ENCODE assay signal across 16 cellular contexts in the genomic region with DNA sequence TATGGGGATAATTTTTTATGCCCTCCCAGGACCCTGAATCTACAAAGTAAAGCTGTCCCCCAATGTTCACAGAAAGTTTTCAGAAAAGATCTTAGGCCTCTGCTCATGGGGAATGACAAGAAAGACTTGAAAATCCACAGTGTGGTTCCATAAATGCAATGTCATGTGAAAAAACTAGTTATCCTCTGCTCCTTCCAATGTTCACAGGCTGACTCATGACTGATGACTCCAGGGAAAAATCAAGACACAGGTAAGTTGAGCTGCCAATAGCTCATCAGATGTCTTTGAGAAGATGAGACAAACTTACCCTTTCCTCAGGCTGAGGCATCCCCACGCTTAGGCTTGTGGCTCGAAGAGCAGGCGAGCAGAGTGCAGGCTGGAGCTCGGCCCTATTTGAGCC. TPM values are rescaled to one million over a fixed set of nuclear protein-coding genes. Genes with fewer than 3 reads are reported as not detected.
A peak's percentile ranks its signal among the peaks of the same experiment; 100 is the strongest.
DNase-seq lines count a peak whose midpoint lies in the region; ATAC-seq, FAIRE-seq and TF ChIP-seq lines count a peak whose summit lies in the region.
"Had no signal": no experiment of that assay in that cellular context is flagged by ENCODE, and none has a peak within 500 bp of the region (broad histone marks: within the 10 kb centered on the region; RNA-seq: fewer than 3 reads in every experiment).

No MANE protein-coding gene starts in this region.

- H3K27ac ChIP-seq in A549 (no peak overlapping the region), RWPE2 (ENCODE audit: poor library complexity, severe bottlenecking) (no peak overlapping the region), foreskin keratinocyte (no peak overlapping the region), smooth muscle cell (ENCODE audit: low read depth) (peak overlapping the region; percentile 43), A673 (ENCODE audit: low read depth, low read length, poor library complexity, severe bottlenecking) (no peak overlapping the region)
- H3K27ac ChIP-seq: C4-2B had no signal

- no peak for FAIRE-seq in A549 (lab: Jason Lieb, UNC)
- FAIRE-seq: GM12878, GM18507, HTR-8/SVneo had no signal

- DNase-seq in A549 (ENCODE audit: low read depth in 1 of 2, low spot score in 1 of 2) (no peak), RWPE2 (ENCODE audit: low spot score) (no peak), foreskin keratinocyte (peak; percentile 42 to 71), smooth muscle cell (lab: John Stamatoyannopoulos, UW; ENCODE audit: unreplicated experiment) (no peak), A673 (ENCODE audit: low spot score) (no peak), middle frontal gyrus (ENCODE audit: extremely low spot score, low spot score) (no peak), pons (ENCODE audit: low spot score) (no peak)
- DNase-seq: BE2C; CD4-positive, alpha-beta memory T cell; DMS79; HCEC 1CT; HFFc6 had no signal

- H3K27me3 ChIP-seq in RWPE2 (ENCODE audit: insufficient read depth, poor library complexity, severe bottlenecking) (no peaks in the 10 kb centered on the region), foreskin keratinocyte (no peaks in the 10 kb centered on the region), smooth muscle cell (ENCODE audit: low read depth) (no peaks in the 10 kb centered on the region), A673 (replicated peaks; ENCODE audit: insufficient read depth, low read depth, low read length, poor library complexity) (no peaks in the 10 kb centered on the region)
- H3K27me3 ChIP-seq: BE2C had no signal

- H3K4me1 ChIP-seq in A549 (no peaks in the 10 kb centered on the region), RWPE2 (ENCODE audit: insufficient read depth, poor library complexity, severe bottlenecking) (no peaks in the 10 kb centered on the region), foreskin keratinocyte (no peaks in the 10 kb centered on the region), smooth muscle cell (ENCODE audit: low read depth) (no peaks in the 10 kb centered on the region), A673 (ENCODE audit: insufficient read depth, low read length, poor library complexity, severe bottlenecking) (no peaks in the 10 kb centered on the region)

- no peak overlapping the region for H3K4me3 ChIP-seq in A549
- H3K4me3 ChIP-seq in RWPE2 (ENCODE audit: severe bottlenecking): no peak overlapping the region
- no peak overlapping the region for H3K4me3 ChIP-seq in smooth muscle cell
- H3K4me3 ChIP-seq in A673 (ENCODE audit: low read depth, low read length, poor library complexity, severe bottlenecking): no peak overlapping the region
- H3K4me3 ChIP-seq: GM12878 had no signal

- H3K79me2 ChIP-seq in smooth muscle cell (ENCODE audit: low read depth): no peaks in the 10 kb centered on the region

- no peak for TF ChIP-seq RAD21 in A549 (conservative IDR thresholded peaks at IDR 0.05 in 1 of 2, IDR thresholded peaks at IDR 0.05 in 1 of 2)

- TF ChIP-seq POLR2A in A549 (IDR thresholded peaks at IDR 0.05; ENCODE audit: low read length): no peak

- POLR2A ChIA-PET in A549 (lab: Yijun Ruan, JAX) (no interaction called here), A673 (lab: Charles Lee; ENCODE audit: low non-redundant PET) (no interaction called here)

- no TSS peak for BruUV-seq in A673 (replicated peaks; lab: Mats Ljungman, UMichigan)

- no peak overlapping the region for H2AFZ ChIP-seq in smooth muscle cell (ENCODE audit: low read depth)

- CTCF ChIA-PET in A549 (lab: Yijun Ruan, JAX) (interaction anchor here (2.3 kb wide), 1 partner anchor 14 kb away, joined by 5 read pairs; no protein-coding TSS in a partner anchor), A673 (lab: Charles Lee) (no interaction called here)

- H3K9me3 ChIP-seq in A549 (no peaks in the 10 kb centered on the region), RWPE2 (ENCODE audit: severe bottlenecking) (no peaks in the 10 kb centered on the region), smooth muscle cell (replicated peaks; ENCODE audit: low read depth) (no peaks in the 10 kb centered on the region), A673 (ENCODE audit: low read depth, low read length, poor library complexity, severe bottlenecking) (no peaks in the 10 kb centered on the region)
- H3K9me3 ChIP-seq: BE2C had no signal

- H3K36me3 ChIP-seq in RWPE2 (ENCODE audit: low read depth): no peaks in the 10 kb centered on the region
- H3K36me3 ChIP-seq in smooth muscle cell (ENCODE audit: low read depth): no peaks in the 10 kb centered on the region
- H3K36me3 ChIP-seq in A673 (ENCODE audit: insufficient read depth, low read length, poor library complexity, severe bottlenecking): no peaks in the 10 kb centered on the region
- H3K36me3 ChIP-seq: BE2C had no signal

- 72% methylated on average over 4 of the region's 4 CpGs for WGBS in A549 (ENCODE audit: missing lambda C conversion rate)
- WGBS in smooth muscle cell (ENCODE audit: low lambda C conversion rate): 71% methylated on average over 4 of the region's 4 CpGs

- TF ChIP-seq CTCF in A549 (IDR thresholded peaks at IDR 0.05) (no peak), RWPE2 (IDR thresholded peaks at IDR 0.05; ENCODE audit: poor library complexity, severe bottlenecking) (no peak), foreskin keratinocyte (conservative IDR thresholded peaks at IDR 0.05) (no peak), smooth muscle cell (IDR thresholded peaks at IDR 0.05; ENCODE audit: borderline replicate concordance, insufficient read depth, poor library complexity, severe bottlenecking) (no peak), A673 (conservative IDR thresholded peaks at IDR 0.05; ENCODE audit: low read depth, low read length) (no peak)

- no peak overlapping the region for H3K9ac ChIP-seq in smooth muscle cell (ENCODE audit: low read depth)

- no peak for TF ChIP-seq EP300 in A549 (IDR thresholded peaks at IDR 0.05)

- no peaks in the 10 kb centered on the region for H3F3A ChIP-seq in smooth muscle cell (ENCODE audit: low read depth)

- no peaks in the 10 kb centered on the region for H4K20me1 ChIP-seq in smooth muscle cell (ENCODE audit: low read depth)

- ATAC-seq in A549 (no peak), RWPE2 (ENCODE audit: low read depth) (peak; percentile 36; the same call in 1 of the 3 replicates), foreskin keratinocyte (peak; percentile 98)
- ATAC-seq: GM12878 had no signal

- no peak overlapping the region for H3K4me2 ChIP-seq in A549
- H3K4me2 ChIP-seq in smooth muscle cell: no peak overlapping the region

- intact Hi-C loops in A673 (cut with micrococcal nuclease; ENCODE audit: unreplicated experiment): no loop called here

TF ChIP-seq in A549, 52 proteins besides CTCF, POLR2A, EP300 and RAD21:
- TF ChIP-seq, protein P1, sequence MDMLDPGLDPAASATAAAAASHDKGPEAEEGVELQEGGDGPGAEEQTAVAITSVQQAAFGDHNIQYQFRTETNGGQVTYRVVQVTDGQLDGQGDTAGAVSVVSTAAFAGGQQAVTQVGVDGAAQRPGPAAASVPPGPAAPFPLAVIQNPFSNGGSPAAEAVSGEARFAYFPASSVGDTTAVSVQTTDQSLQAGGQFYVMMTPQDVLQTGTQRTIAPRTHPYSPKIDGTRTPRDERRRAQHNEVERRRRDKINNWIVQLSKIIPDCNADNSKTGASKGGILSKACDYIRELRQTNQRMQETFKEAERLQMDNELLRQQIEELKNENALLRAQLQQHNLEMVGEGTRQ (IDR thresholded peaks at IDR 0.05): no peak
- TF ChIP-seq MAFK (IDR thresholded peaks at IDR 0.05; ENCODE audit: partially characterized antibody): peak; percentile 27
- no peak for TF ChIP-seq HDAC2 (IDR thresholded peaks at IDR 0.05)

RNA-seq across cellular contexts. Expression of a gene that starts 14.8 kb away (rescaled TPM):
- polyA plus RNA-seq in A549 (2011; rRNA removed): 88.4 and 122 TPM in 2 replicates
- 13.4 and 14.5 TPM in 2 replicates for polyA plus RNA-seq in A549 (2012; cell fraction: cytosol; rRNA removed)
- polyA plus RNA-seq in A549 (2012; cell fraction: nucleus; rRNA removed): 13.4 and 13.8 TPM in 2 replicates
- polyA plus RNA-seq in A549 (2017; fragmentation: RNase III; extraction: RNeasy Plus Mini Kit Qiagen cat#74134 plus additional on column Dnase treatment): 96.0 to 106 TPM (median 98.3 TPM) in 3 replicates
- 66.5 and 73.8 TPM in 2 replicates for polyA minus RNA-seq in A549 (2011; rRNA and poly(A)+ RNA removed)
- 98.1 and 106 TPM in 2 replicates for total RNA-seq in foreskin keratinocyte
- polyA plus RNA-seq in foreskin keratinocyte: 17.6 and 21.7 TPM in 2 replicates
- total RNA-seq in smooth muscle cell: 151 and 193 TPM in 2 replicates
- 61.1 and 68.2 TPM in 2 replicates for polyA plus RNA-seq in smooth muscle cell
- 272 and 284 TPM in 2 replicates for total RNA-seq in A673 (2021)

RNA-seq across cellular contexts. Expression of a gene that starts 54.3 kb away (rescaled TPM):
- polyA plus RNA-seq in A549 (2011; rRNA removed): 17.4 and 20.1 TPM in 2 replicates
- polyA plus RNA-seq in A549 (2012; cell fraction: cytosol; rRNA removed): 17.4 and 17.6 TPM in 2 replicates
- polyA plus RNA-seq in A549 (2012; cell fraction: nucleus; rRNA removed): 15.4 and 21.6 TPM in 2 replicates
- polyA plus RNA-seq in A549 (2017; fragmentation: RNase III; extraction: RNeasy Plus Mini Kit Qiagen cat#74134 plus additional on column Dnase treatment): 11.3 to 11.8 TPM (median 11.6 TPM) in 3 replicates
- polyA minus RNA-seq in A549 (2011; rRNA and poly(A)+ RNA removed): 13.5 and 16.9 TPM in 2 replicates
- 8.1 and 11.3 TPM in 2 replicates for total RNA-seq in foreskin keratinocyte
- 10.3 and 14.2 TPM in 2 replicates for polyA plus RNA-seq in foreskin keratinocyte
- total RNA-seq in smooth muscle cell: 10.9 and 12.4 TPM in 2 replicates
- polyA plus RNA-seq in smooth muscle cell: 1.4 and 2.7 TPM in 2 replicates
- total RNA-seq in A673 (2021): 10.1 and 12.6 TPM in 2 replicates

Comparison
In these comparisons a context has a peak if more than half of its experiments do, and no peak if none do; other contexts are left out.
1. ATAC-seq: peak in RWPE2 (single experiment) and foreskin keratinocyte (single experiment); none in A549 (0 of 2).
2. DNase-seq: peak in foreskin keratinocyte (2 of 2); none in A549 (0 of 2), RWPE2 (single experiment), smooth muscle cell (single experiment), A673 (single experiment), middle frontal gyrus (single experiment) and pons (single experiment).